ENCODE assay signal across 1 cellular context in the genomic region with DNA sequence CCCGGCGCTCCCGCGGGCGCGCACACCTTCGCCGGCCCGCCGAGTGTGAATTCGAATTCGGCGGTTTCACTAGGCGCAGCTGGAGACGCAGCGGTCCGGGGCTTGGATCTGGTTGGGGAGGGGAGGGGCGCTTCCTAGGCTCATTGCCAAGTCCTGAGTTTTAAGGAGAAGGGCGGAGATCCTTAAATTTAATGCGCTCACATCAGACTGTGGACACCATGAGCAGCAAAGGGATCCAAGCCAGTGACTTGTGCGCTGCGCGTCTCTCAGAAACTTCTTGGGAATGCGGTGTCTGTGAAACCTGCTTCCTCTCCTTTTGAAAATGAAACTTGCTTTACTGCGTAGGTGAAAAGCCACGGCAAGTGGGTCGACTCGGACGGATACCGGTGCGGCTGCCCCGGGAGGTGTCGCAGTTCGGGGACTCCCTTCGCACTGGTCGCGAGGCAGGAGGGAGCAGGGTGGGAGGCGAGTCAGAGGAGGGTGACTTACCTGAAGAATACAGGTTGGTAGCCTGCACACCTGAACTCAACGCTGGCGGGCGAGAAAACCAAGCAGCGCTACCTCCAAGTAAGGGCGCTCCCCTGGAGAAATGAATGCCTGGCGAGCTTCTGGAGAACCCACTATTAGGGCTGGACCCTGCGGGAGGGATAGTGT.
TF ChIP-seq lines count a peak whose summit lies in the region.

No MANE protein-coding gene starts in this region.

TF ChIP-seq in K562, 482 proteins besides CTCF, POLR2A, EP300 and RAD21 (continued from another document):
- TF ChIP-seq ZNF12 (CRISPR knock-in tag; IDR thresholded peaks at IDR 0.05), result no peak
- TF ChIP-seq ZNF766 (CRISPR knock-in tag; conservative IDR thresholded peaks at IDR 0.05), result no peak
- TF ChIP-seq HMG20B (CRISPR knock-in tag; IDR thresholded peaks at IDR 0.05), result no peak
- TF ChIP-seq NFIC (IDR thresholded peaks at IDR 0.05), result peak; percentile 92
- no peak for TF ChIP-seq GTF3C2 (IDR thresholded peaks at IDR 0.05; ENCODE audit: borderline replicate concordance, extremely low read depth, insufficient read length)
- TF ChIP-seq CXXC5 (CRISPR knock-in tag; IDR thresholded peaks at IDR 0.05), result peak; percentile 23
